Comparison of ENCODE assay signal across 8 cellular contexts in the genomic region with DNA sequence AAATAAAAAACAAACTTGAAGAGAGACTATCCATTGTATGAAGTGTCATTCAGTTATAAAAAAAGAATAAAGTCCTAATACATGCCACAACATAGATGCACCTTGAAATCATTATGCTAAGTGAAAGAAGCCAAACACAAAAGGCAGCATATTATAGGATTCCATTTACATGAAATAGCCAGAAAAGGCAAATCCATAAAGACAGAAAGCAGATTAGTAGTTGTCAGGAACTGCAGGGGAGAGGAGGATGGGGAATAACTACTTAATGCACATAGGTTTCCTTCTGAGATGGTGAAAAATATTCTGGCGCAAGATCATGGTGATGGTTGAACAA. TPM values are rescaled to one million over a fixed set of nuclear protein-coding genes. Genes with fewer than 3 reads are reported as not detected.
A peak's percentile ranks its signal among the peaks of the same experiment; 100 is the strongest.
DNase-seq lines count a peak whose midpoint lies in the region; ATAC-seq and TF ChIP-seq lines count a peak whose summit lies in the region.

No MANE protein-coding gene starts in this region.

- H3K4me1 ChIP-seq in ascending aorta: no peaks in the 10 kb centered on the region

- no peaks in the 10 kb centered on the region for H3K9me3 ChIP-seq in ascending aorta

- H3K4me3 ChIP-seq in ascending aorta: peak overlapping the region; percentile 43 to 47

- peak overlapping the region; percentile 89 for H3K27ac Mint-ChIP-seq in activated CD8-positive, alpha-beta memory T cell treated with anti-CD3 and anti-CD28 coated beads, Interleukin-2, amount 10 ng/mL, durations not matched to agents 7 days and 5 days
- no peak overlapping the region for H3K27ac Mint-ChIP-seq in stimulated activated naive B cell treated with anti-CD40 and anti-IgM and Interleukin-4, amounts not matched to agents 10 μg/mL and 1 μg/mL and 100 μg/mL, for 72 hours

- H3K27ac ChIP-seq in ascending aorta: no peak overlapping the region

- peak; percentile 48 for ATAC-seq in activated CD8-positive, alpha-beta memory T cell treated with anti-CD3 and anti-CD28 coated beads, Interleukin-2, amount 10 ng/mL, durations not matched to agents 7 days and 5 days
- ATAC-seq in HG03097 (IDR thresholded peaks at IDR 0.05; ENCODE audit: low FRiP score, unreplicated experiment): peak; percentile 17
- ATAC-seq in stimulated activated naive B cell treated with anti-CD40 and anti-IgM and Interleukin-4, amounts not matched to agents 10 μg/mL and 1 μg/mL and 100 μg/mL, for 72 hours (replicated peaks): peak in 1 of 2 donors; percentile 12

- peak overlapping the region; percentile 72 for H3K4me3 Mint-ChIP-seq in activated CD8-positive, alpha-beta memory T cell treated with anti-CD3 and anti-CD28 coated beads, Interleukin-2, amount 10 ng/mL, durations not matched to agents 7 days and 5 days
- peak overlapping the region; percentile 68 to 78 for H3K4me3 Mint-ChIP-seq in stimulated activated naive B cell treated with anti-CD40 and anti-IgM and Interleukin-4, amounts not matched to agents 10 μg/mL and 1 μg/mL and 100 μg/mL, for 72 hours

- no peaks in the 10 kb centered on the region for H3K36me3 ChIP-seq in ascending aorta

- no peak for TF ChIP-seq CTCF in ascending aorta (IDR thresholded peaks at IDR 0.05)

- no peak for DNase-seq in activated CD8-positive, alpha-beta memory T cell treated with anti-CD3 and anti-CD28 coated beads, Interleukin-2, amount 10 ng/mL, durations not matched to agents 7 days and 5 days
- DNase-seq in activated CD8-positive, alpha-beta memory T cell treated with anti-CD3 and anti-CD28 coated beads for 24 hours: no peak
- DNase-seq in ascending aorta (ENCODE audit: low spot score in 2 of 2) (no peak), NCI-H1930 (lab: John Stamatoyannopoulos, UW) (no peak), DMS79 treated with DMSO at 0.1 percent for 48 hours (lab: John Stamatoyannopoulos, UW) (no peak), NCI-H2081 treated with DMSO at 0.1 percent for 48 hours (lab: John Stamatoyannopoulos, UW) (no peak)
- DNase-seq in stimulated activated naive B cell treated with anti-CD40 and anti-IgM and Interleukin-4, amounts not matched to agents 10 μg/mL and 1 μg/mL and 100 μg/mL, for 72 hours: no peak

- H3K4me1 Mint-ChIP-seq in activated CD8-positive, alpha-beta memory T cell treated with anti-CD3 and anti-CD28 coated beads, Interleukin-2, amount 10 ng/mL, durations not matched to agents 7 days and 5 days: peaks cover 11% of the 10 kb centered on the region
- peaks cover 4 to 7% of the 10 kb centered on the region in 2 donors for H3K4me1 Mint-ChIP-seq in stimulated activated naive B cell treated with anti-CD40 and anti-IgM and Interleukin-4, amounts not matched to agents 10 μg/mL and 1 μg/mL and 100 μg/mL, for 72 hours

- H3K27me3 ChIP-seq in ascending aorta: no peaks in the 10 kb centered on the region

- intact Hi-C loops in ascending aorta (cut with DNase I): no loop called here

- H3K27me3 Mint-ChIP-seq in activated CD8-positive, alpha-beta memory T cell treated with anti-CD3 and anti-CD28 coated beads, Interleukin-2, amount 10 ng/mL, durations not matched to agents 7 days and 5 days: peaks cover 6% of the 10 kb centered on the region
- peaks cover 5 to 8% of the 10 kb centered on the region in 2 donors for H3K27me3 Mint-ChIP-seq in stimulated activated naive B cell treated with anti-CD40 and anti-IgM and Interleukin-4, amounts not matched to agents 10 μg/mL and 1 μg/mL and 100 μg/mL, for 72 hours

- H3K36me3 Mint-ChIP-seq in activated CD8-positive, alpha-beta memory T cell treated with anti-CD3 and anti-CD28 coated beads, Interleukin-2, amount 10 ng/mL, durations not matched to agents 7 days and 5 days: peaks cover 13% of the 10 kb centered on the region
- H3K36me3 Mint-ChIP-seq in stimulated activated naive B cell treated with anti-CD40 and anti-IgM and Interleukin-4, amounts not matched to agents 10 μg/mL and 1 μg/mL and 100 μg/mL, for 72 hours: no peaks in the 10 kb centered on the region

- CTCF ChIA-PET in activated CD8-positive, alpha-beta memory T cell treated with anti-CD3 and anti-CD28 coated beads, Interleukin-2, amount 10 ng/mL, durations not matched to agents 7 days and 5 days (lab: Charles Lee): interaction anchor here (0.6 to 1.6 kb wide), 2 partner anchors 19 to 181 kb away, joined by 3 to 7 read pairs; no protein-coding TSS in a partner anchor

- peaks cover 5% of the 10 kb centered on the region for H3K9me3 Mint-ChIP-seq in activated CD8-positive, alpha-beta memory T cell treated with anti-CD3 and anti-CD28 coated beads, Interleukin-2, amount 10 ng/mL, durations not matched to agents 7 days and 5 days (ENCODE audit: low read depth)
- peaks cover 0 to 3% of the 10 kb centered on the region in 2 donors for H3K9me3 Mint-ChIP-seq in stimulated activated naive B cell treated with anti-CD40 and anti-IgM and Interleukin-4, amounts not matched to agents 10 μg/mL and 1 μg/mL and 100 μg/mL, for 72 hours

RNA-seq across cellular contexts. Expression of a gene that starts 6.6 kb away (rescaled TPM):
- total RNA-seq in activated CD8-positive, alpha-beta memory T cell treated with anti-CD3 and anti-CD28 coated beads, Interleukin-2, amount 10 ng/mL, durations not matched to agents 7 days and 5 days: not detected
- not detected for total RNA-seq in ascending aorta
